In genomic region chr6:144214622-144215401, GRCh38 we compare ENCODE assay signal across 8 cellular contexts.
DNase-seq lines count a peak whose midpoint lies in the region; TF ChIP-seq lines count a peak whose summit lies in the region.

No MANE protein-coding gene starts in this region.

- H3K27ac Mint-ChIP-seq in neural crest cell (ENCODE audit: unreplicated experiment) = no peak overlapping the region

- TF ChIP-seq CTCF in AG10803 (conservative IDR thresholded peaks at IDR 0.05; ENCODE audit: low read length) = no peak
- no peak for TF ChIP-seq CTCF in coronary artery (IDR thresholded peaks at IDR 0.05)
- no peak for TF ChIP-seq CTCF in neural crest cell (conservative IDR thresholded peaks at IDR 0.05)

- H3K4me3 ChIP-seq in AG10803 (ENCODE audit: low read length) (peak overlapping the region; percentile 75), coronary artery (peak overlapping the region; percentile 83)

- H3K27me3 Mint-ChIP-seq in neural crest cell (ENCODE audit: low read depth) = peaks cover 16% of the 10 kb centered on the region

- no peak for DNase-seq in AG10803 (ENCODE audit: low read depth)
- DNase-seq in MV-4-11 (lab: John Stamatoyannopoulos, UW) = peak; percentile 28
- DNase-seq in coronary artery (ENCODE audit: low spot score) = no peak
- DNase-seq in neural crest cell (ENCODE audit: low read depth, low spot score) = no peak
- no peak for DNase-seq in GM03348 (ENCODE audit: low spot score)
- DNase-seq in NCI-H446 treated with DMSO at 0.1 percent for 48 hours (lab: John Stamatoyannopoulos, UW) = no peak
- no peak for DNase-seq in KG1 (lab: John Stamatoyannopoulos, UW)
- DNase-seq in NCI-H345 (lab: John Stamatoyannopoulos, UW) = no peak

- H3K27ac ChIP-seq in coronary artery = peak overlapping the region; percentile 71 to 97

- peaks cover 3% of the 10 kb centered on the region for H3K36me3 Mint-ChIP-seq in neural crest cell (ENCODE audit: low read depth)

- peak overlapping the region; percentile 88 for H3K4me3 Mint-ChIP-seq in neural crest cell

- peaks cover 34% of the 10 kb centered on the region for H3K4me1 Mint-ChIP-seq in neural crest cell

- peaks cover 3% of the 10 kb centered on the region for H3K9me3 Mint-ChIP-seq in neural crest cell
